ENCODE assay signal across 9 cellular contexts in the genomic region with DNA sequence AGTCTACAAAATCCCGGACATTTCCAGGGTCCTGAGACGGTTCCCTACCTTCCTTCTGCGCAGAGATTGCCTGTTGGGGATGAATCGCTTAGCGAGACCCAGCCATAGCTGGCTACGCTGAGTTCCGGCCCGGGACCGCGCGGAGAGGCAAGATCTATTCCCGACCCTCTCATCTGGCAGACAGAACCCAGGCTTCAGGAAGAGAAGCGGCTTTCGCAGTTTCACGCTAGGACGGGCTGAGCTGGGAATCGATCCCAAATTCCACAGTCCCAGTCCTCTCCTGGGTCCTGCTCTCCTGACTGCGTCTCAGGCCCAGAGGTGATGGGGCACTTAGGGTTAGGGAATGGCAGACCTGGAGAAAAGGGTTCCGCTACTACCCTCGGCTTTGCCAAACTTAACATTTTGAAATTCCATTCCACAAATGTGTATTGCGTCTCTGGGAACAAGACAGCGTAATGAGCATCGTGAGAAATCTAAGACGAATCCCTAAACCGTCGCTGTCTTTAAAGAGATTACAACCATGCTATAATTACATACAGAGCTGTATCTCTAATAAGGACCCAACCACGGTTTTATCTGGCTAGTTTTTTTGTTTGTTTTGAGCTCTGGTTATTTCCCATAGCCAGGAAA. TPM values are rescaled to one million over a fixed set of nuclear protein-coding genes. Genes with fewer than 3 reads are reported as not detected.
DNase-seq lines count a peak whose midpoint lies in the region; ATAC-seq, FAIRE-seq and TF ChIP-seq lines count a peak whose summit lies in the region.
"Had no signal": no experiment of that assay in that cellular context is flagged by ENCODE, and none has a peak within 500 bp of the region (broad histone marks: within the 10 kb centered on the region; RNA-seq: fewer than 3 reads in every experiment).

No MANE protein-coding gene starts in this region.

- POLR2A ChIA-PET in K562 (lab: Yijun Ruan, JAX) = interaction anchor here (1.1 to 1.7 kb wide), 2 partner anchors 13 to 33 kb away, joined by 3 read pairs; no protein-coding TSS in a partner anchor

- H3K27me3 ChIP-seq in K562 (ENCODE audit: control insufficient read depth in 2 of 2, insufficient read depth in 2 of 2, low read length in 2 of 2) = no peaks in the 10 kb centered on the region
- H3K27me3 ChIP-seq in skeletal muscle satellite cell (ENCODE audit: control insufficient read depth, insufficient read depth, low read length) = no peaks in the 10 kb centered on the region

- in situ Hi-C loops in K562 (cut with MboI) = loop anchor here (25.0 kb wide), 1 partner anchor 565 kb away; a partner anchor contains a TSS

- no peak for TF ChIP-seq CTCF in K562 (IDR thresholded peaks at IDR 0.05 in 2 of 3, conservative IDR thresholded peaks at IDR 0.05 in 1 of 3; ENCODE audit: insufficient read depth in 2 of 3, low read depth in 1 of 3, low read length in 3 of 3)

- H3K4me1 ChIP-seq in K562 (replicated peaks in 1 of 2; ENCODE audit: control insufficient read depth in 2 of 2, insufficient read depth in 2 of 2, low read length in 2 of 2) (peaks cover 0 to 15% of the 10 kb centered on the region in 2 experiments; a peak in 3 of 5 replicates), skeletal muscle satellite cell (ENCODE audit: control insufficient read depth, insufficient read depth, low read length) (peaks cover 40% of the 10 kb centered on the region)

- intact Hi-C loops in K562 (cut with micrococcal nuclease) = no loop called here

- no peak overlapping the region; the same call in 2 of the 3 replicates for H3K27ac ChIP-seq in K562 (ENCODE audit: extremely low read depth, low read depth, low read length)
- H3K27ac ChIP-seq: C4-2B had no signal

- no peak for TF ChIP-seq RAD21 in K562 (CRISPR knock-in tag; conservative IDR thresholded peaks at IDR 0.05 in 1 of 2, IDR thresholded peaks at IDR 0.05 in 1 of 2)

- H3K9me3 ChIP-seq in K562 (replicated peaks; ENCODE audit: control insufficient read depth, insufficient read depth, low read depth, low read length) (no peaks in the 10 kb centered on the region), skeletal muscle satellite cell (replicated peaks; ENCODE audit: low read length) (no peaks in the 10 kb centered on the region)

- H3K36me3 ChIP-seq in K562 (ENCODE audit: control insufficient read depth, insufficient read depth, low read length) (no peaks in the 10 kb centered on the region; the same call in 2 of the 3 replicates), skeletal muscle satellite cell (ENCODE audit: insufficient read depth, low read length) (peaks cover 20% of the 10 kb centered on the region)

- H4K20me1 ChIP-seq in K562 (replicated peaks; ENCODE audit: control insufficient read depth, insufficient read depth, low read length) = no peaks in the 10 kb centered on the region

- no peak for TF ChIP-seq POLR2A in K562 (conservative IDR thresholded peaks at IDR 0.05)

- DNase-seq in NCI-H524 (lab: John Stamatoyannopoulos, UW) (peak; percentile 39 to 49), NCI-H524 treated with DMSO at 0.1 percent for 48 hours (lab: John Stamatoyannopoulos, UW) (no peak), K562 (ENCODE audit: extremely low read depth in 1 of 4, low spot score in 3 of 4) (no peak), inferior parietal cortex (ENCODE audit: extremely low spot score) (peak; percentile 39), NCI-H774 (lab: John Stamatoyannopoulos, UW) (no peak), HUDEP-2 (lab: John Stamatoyannopoulos, UW; ENCODE audit: unreplicated experiment in 76 of 76) (no peak)

- WGBS in K562 (ENCODE audit: insufficient coverage, low coverage, missing lambda C conversion rate) = 42% methylated on average over 20 of the region's 27 CpGs

- BruUV-seq in K562 (replicated peaks; lab: Mats Ljungman, UMichigan) = TSS peak; percentile 80

- ATAC-seq in K562 = no peak; the same call in 2 of the 3 replicates
- no peak for ATAC-seq in activated CD4-positive, CD25-positive, alpha-beta regulatory T cell treated with anti-CD3 and anti-CD28 coated beads, Interleukin-2, amount 50 U/mL, for 24 hours

- peak overlapping the region; percentile 68; the same call in 1 of the 2 replicates for H2AFZ ChIP-seq in K562 (ENCODE audit: low read depth, low read length)

- H3K4me3 ChIP-seq in K562 (peak overlapping the region; percentile 41), skeletal muscle satellite cell (ENCODE audit: low read length) (peak overlapping the region; percentile 73)

- CTCF ChIA-PET in K562 (lab: Yijun Ruan, JAX; ENCODE audit: low intra/inter-chr PET ratio) = no interaction called here

- H3K79me2 ChIP-seq in K562 (ENCODE audit: control insufficient read depth, insufficient read depth, low read length) = no peaks in the 10 kb centered on the region

- TF ChIP-seq EP300 in K562 (IDR thresholded peaks at IDR 0.05; ENCODE audit: low read length) = no peak

- H3K9ac ChIP-seq in K562 (ENCODE audit: insufficient read depth in 1 of 2, low read depth in 2 of 2, low read length in 2 of 2) (peak overlapping the region; percentile 25 to 83; a peak in 3 of 4 replicates), skeletal muscle satellite cell (ENCODE audit: low read depth, low read length) (peak overlapping the region; percentile 83)

- FAIRE-seq in K562 (lab: Jason Lieb, UNC) = peak; percentile 44

- H3K9me1 ChIP-seq in K562 (ENCODE audit: control insufficient read depth, insufficient read depth, low read length) = no peaks in the 10 kb centered on the region

- H3K4me2 ChIP-seq in K562 (ENCODE audit: insufficient read depth, low read length) = peak overlapping the region; percentile 64
- peak overlapping the region; percentile 99 for H3K4me2 ChIP-seq in skeletal muscle satellite cell (ENCODE audit: low read length)

TF ChIP-seq in K562, 482 proteins besides CTCF, POLR2A, EP300 and RAD21:
- no peak for TF ChIP-seq PHTF2 (CRISPR knock-in tag; IDR thresholded peaks at IDR 0.05)
- TF ChIP-seq, protein P1, sequence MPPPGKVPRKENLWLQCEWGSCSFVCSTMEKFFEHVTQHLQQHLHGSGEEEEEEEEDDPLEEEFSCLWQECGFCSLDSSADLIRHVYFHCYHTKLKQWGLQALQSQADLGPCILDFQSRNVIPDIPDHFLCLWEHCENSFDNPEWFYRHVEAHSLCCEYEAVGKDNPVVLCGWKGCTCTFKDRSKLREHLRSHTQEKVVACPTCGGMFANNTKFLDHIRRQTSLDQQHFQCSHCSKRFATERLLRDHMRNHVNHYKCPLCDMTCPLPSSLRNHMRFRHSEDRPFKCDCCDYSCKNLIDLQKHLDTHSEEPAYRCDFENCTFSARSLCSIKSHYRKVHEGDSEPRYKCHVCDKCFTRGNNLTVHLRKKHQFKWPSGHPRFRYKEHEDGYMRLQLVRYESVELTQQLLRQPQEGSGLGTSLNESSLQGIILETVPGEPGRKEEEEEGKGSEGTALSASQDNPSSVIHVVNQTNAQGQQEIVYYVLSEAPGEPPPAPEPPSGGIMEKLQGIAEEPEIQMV (tag; conservative IDR thresholded peaks at IDR 0.05; ENCODE audit: low read depth) = peak; percentile 60; the same call in 1 of the 2 replicates

RNA-seq across cellular contexts. Expression of a gene that starts 2.8 kb away (rescaled TPM):
- 3.2 and 3.4 TPM in 2 replicates for total RNA-seq in K562 (2011; cell fraction: chromatin; rRNA removed; ENCODE audit: low replicate concordance)
- total RNA-seq in K562 (2011; cell fraction: nucleolus; rRNA removed) = 1.3 and 1.7 TPM in 2 replicates
- 2.1 and 2.6 TPM in 2 replicates for total RNA-seq in K562 (2011; cell fraction: nucleoplasm; rRNA removed)
- total RNA-seq in K562 (2014; rRNA removed) = 1.3 and 1.6 TPM in 2 replicates
- total RNA-seq in K562 (2014; rRNA removed; fragmentation: Illumina TruSeq; extraction: Trizol) = 0.45 and 0.55 TPM in 2 replicates
- 0.60 and 0.94 TPM in 2 replicates for total RNA-seq in K562 (2015; rRNA removed; fragmentation: Illumina TruSeq; extraction: Trizol)
- 1.9 and 2.2 TPM in 2 replicates for total RNA-seq in K562 (2021)
- polyA plus RNA-seq in K562 (2011; rRNA removed) = 0.79 and 1.2 TPM in 2 replicates
- polyA plus RNA-seq in K562 (2011; cell fraction: cytosol; rRNA removed) = 0.62 and 0.64 TPM in 2 replicates
- 3.7 and 4.2 TPM in 2 replicates for polyA plus RNA-seq in K562 (2011; cell fraction: nucleus; rRNA removed)
- polyA plus RNA-seq in K562 (2012) = 0.48 and 0.87 TPM in 2 replicates
- polyA plus RNA-seq in K562 (2014; fragmentation: Illumina TruSeq; extraction: Trizol) = 1.1 and 1.2 TPM in 2 replicates
- under 1 TPM; 0.06 to 0.22 TPM for polyA plus RNA-seq in K562 (2014; fragmentation: Nextera tagmentation; extraction: Ambion mirVana)
- polyA plus RNA-seq in K562 (2014; rRNA removed) = 0.62 and 1.6 TPM in 2 replicates
- polyA minus RNA-seq in K562 (2011; rRNA and poly(A)+ RNA removed) = 1.4 and 2.2 TPM in 2 replicates
- polyA minus RNA-seq in K562 (2011; cell fraction: cytosol; rRNA and poly(A)+ RNA removed) = 0.29 and 1.0 TPM in 2 replicates
- 1.2 and 2.9 TPM in 2 replicates for polyA minus RNA-seq in K562 (2011; cell fraction: nucleus; rRNA and poly(A)+ RNA removed)
- 6.6 and 8.1 TPM in 2 replicates for total RNA-seq in skeletal muscle satellite cell (2012; rRNA removed)

RNA-seq across cellular contexts. Expression of a gene that starts 10.8 kb away (rescaled TPM):
- 59.5 and 89.2 TPM in 2 replicates for total RNA-seq in K562 (2011; cell fraction: chromatin; rRNA removed; ENCODE audit: low replicate concordance)
- 21.0 and 25.5 TPM in 2 replicates for total RNA-seq in K562 (2011; cell fraction: nucleolus; rRNA removed)
- total RNA-seq in K562 (2011; cell fraction: nucleoplasm; rRNA removed) = 28.9 and 29.3 TPM in 2 replicates
- total RNA-seq in K562 (2014; rRNA removed) = 38.0 and 40.4 TPM in 2 replicates
- total RNA-seq in K562 (2014; rRNA removed; fragmentation: Illumina TruSeq; extraction: Trizol) = 51.0 and 55.0 TPM in 2 replicates
- total RNA-seq in K562 (2015; rRNA removed; fragmentation: Illumina TruSeq; extraction: Trizol) = 57.0 and 63.3 TPM in 2 replicates
- 38.4 and 45.3 TPM in 2 replicates for total RNA-seq in K562 (2021)
- polyA plus RNA-seq in K562 (2011; rRNA removed) = 108 and 109 TPM in 2 replicates
- polyA plus RNA-seq in K562 (2011; cell fraction: cytosol; rRNA removed) = 51.7 and 58.2 TPM in 2 replicates
- 95.6 and 117 TPM in 2 replicates for polyA plus RNA-seq in K562 (2011; cell fraction: nucleus; rRNA removed)
- polyA plus RNA-seq in K562 (2012) = 29.8 and 38.9 TPM in 2 replicates
- polyA plus RNA-seq in K562 (2014; fragmentation: Illumina TruSeq; extraction: Trizol) = 59.7 and 71.8 TPM in 2 replicates
- 10 to 100 TPM; 21.1 to 31.1 TPM for polyA plus RNA-seq in K562 (2014; fragmentation: Nextera tagmentation; extraction: Ambion mirVana)
- 30.9 and 37.3 TPM in 2 replicates for polyA plus RNA-seq in K562 (2014; rRNA removed)
- polyA minus RNA-seq in K562 (2011; rRNA and poly(A)+ RNA removed) = 137 and 139 TPM in 2 replicates
- polyA minus RNA-seq in K562 (2011; cell fraction: cytosol; rRNA and poly(A)+ RNA removed) = 39.8 and 46.9 TPM in 2 replicates
- polyA minus RNA-seq in K562 (2011; cell fraction: nucleus; rRNA and poly(A)+ RNA removed) = 11.4 and 27.1 TPM in 2 replicates
- total RNA-seq in skeletal muscle satellite cell (2012; rRNA removed) = 45.7 and 46.1 TPM in 2 replicates

Comparison
In these comparisons a context has a peak if more than half of its experiments do, and no peak if none do; other contexts are left out.
1. DNase-seq: peak in NCI-H524 (2 of 2) and inferior parietal cortex (single experiment); none in NCI-H524 treated with DMSO at 0.1 percent for 48 hours (single experiment), K562 (0 of 4), NCI-H774 (single experiment) and HUDEP-2 (0 of 76).